Comparison of ENCODE assay signal across 1 cellular context in the genomic region with DNA sequence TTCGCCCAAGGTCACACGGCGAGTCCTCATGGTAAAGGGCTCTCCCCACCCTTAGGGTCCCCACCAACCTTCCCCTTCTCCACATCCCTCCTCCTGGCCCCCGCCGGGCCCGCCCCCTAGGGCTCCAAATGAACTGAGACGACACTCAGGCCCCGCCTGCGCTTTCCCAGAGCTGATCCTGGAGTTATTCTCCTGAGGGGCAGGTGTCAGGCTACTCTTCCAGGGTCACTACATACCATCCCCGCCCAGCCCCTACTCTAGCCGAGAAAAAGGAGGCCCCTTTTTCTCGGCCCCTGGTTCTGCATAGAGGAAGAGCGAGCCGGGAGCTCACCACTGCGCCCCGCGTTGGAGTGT.
TF ChIP-seq lines count a peak whose summit lies in the region.

No MANE protein-coding gene starts in this region.

TF ChIP-seq in K562, 482 proteins besides CTCF, POLR2A, EP300 and RAD21:
- peak; percentile 19 for TF ChIP-seq POLR2B (IDR thresholded peaks at IDR 0.05; ENCODE audit: low read depth, partially characterized antibody)
- no peak for TF ChIP-seq SREBF2 (CRISPR knock-in tag; IDR thresholded peaks at IDR 0.05)
